Comparison of ENCODE assay signal across 8 cellular contexts in genomic region chr11:97833412-97833811, GRCh38.
"Had no signal": no experiment of that assay in that cellular context is flagged by ENCODE, and none has a peak within 500 bp of the region (broad histone marks: within the 10 kb centered on the region; RNA-seq: fewer than 3 reads in every experiment).

No MANE protein-coding gene starts in this region.

- ATAC-seq: GM12878 had no signal

- DNase-seq: GDM1, GF-D8 had no signal

- H3K4me3 ChIP-seq: GM12878 had no signal

- FAIRE-seq: G401.6, GM12878, GM12891, GM12892, GM18507, GM19239 had no signal
